In genomic region chr13:112722433-112723250, GRCh38 we compare ENCODE assay signal across 8 cellular contexts. TPM values are rescaled to one million over a fixed set of nuclear protein-coding genes. Genes with fewer than 3 reads are reported as not detected.
A peak's percentile ranks its signal among the peaks of the same experiment; 100 is the strongest.
DNase-seq lines count a peak whose midpoint lies in the region; ATAC-seq and TF ChIP-seq lines count a peak whose summit lies in the region.

No MANE protein-coding gene starts in this region.

- BruUV-seq in Panc1 (replicated peaks; lab: Mats Ljungman, UMichigan) = TSS peak; percentile 51

- DNase-seq in EH (ENCODE audit: low read depth) = peak; percentile 90
- peak; percentile 28 for DNase-seq in Panc1 (ENCODE audit: low read depth, low spot score)
- peak; percentile 45 for DNase-seq in epithelial cell of proximal tubule (ENCODE audit: low read depth)
- no peak for DNase-seq in neuronal stem cell (ENCODE audit: low spot score)
- DNase-seq in NCI-H2107 (lab: John Stamatoyannopoulos, UW) = no peak
- DNase-seq in NCI-H524 treated with DMSO at 0.1 percent for 48 hours (lab: John Stamatoyannopoulos, UW) = no peak
- no peak for DNase-seq in colonic mucosa

- H3K14ac ChIP-seq in neuronal stem cell (ENCODE audit: low read length) = no peak overlapping the region

- H3K4me2 ChIP-seq in neuronal stem cell (ENCODE audit: insufficient read depth, low read length, poor library complexity, severe bottlenecking) = no peak overlapping the region

- in situ Hi-C loops in Panc1 (cut with HindIII; ENCODE audit: low pct_unique_long_range_greater_than_20kb, low sequenced_read_pairs) = no loop called here

- no peak overlapping the region for H2BK12ac ChIP-seq in neuronal stem cell (ENCODE audit: low read length)

- peak; percentile 83 for ATAC-seq in Panc1
- no peak for ATAC-seq in HG03196 (IDR thresholded peaks at IDR 0.05; ENCODE audit: unreplicated experiment)

- H3K27ac ChIP-seq in Panc1 (ENCODE audit: low read length) (peak overlapping the region; percentile 94), neuronal stem cell (replicated peaks; ENCODE audit: low read length) (no peak overlapping the region), colonic mucosa (no peak overlapping the region)

- no peak overlapping the region for H2BK5ac ChIP-seq in neuronal stem cell (ENCODE audit: low read length)

- TF ChIP-seq CTCF in Panc1 (IDR thresholded peaks at IDR 0.05) (no peak), epithelial cell of proximal tubule (conservative IDR thresholded peaks at IDR 0.05; ENCODE audit: low read depth, low read length) (no peak), colonic mucosa (IDR thresholded peaks at IDR 0.05) (no peak)

- POLR2A ChIA-PET in Panc1 (lab: Charles Lee) = no interaction called here

- H3K36me3 ChIP-seq in Panc1 (ENCODE audit: control insufficient read depth, insufficient read depth, low read length) (no peaks in the 10 kb centered on the region), neuronal stem cell (replicated peaks in 1 of 2; ENCODE audit: control insufficient read depth in 2 of 2, insufficient read depth in 2 of 2, low read length in 2 of 2) (no peaks in the 10 kb centered on the region), colonic mucosa (no peaks in the 10 kb centered on the region)

- peak overlapping the region; percentile 11 for H3K18ac ChIP-seq in neuronal stem cell (ENCODE audit: low read length)

- no peak overlapping the region for H3K23ac ChIP-seq in neuronal stem cell (ENCODE audit: low read depth, low read length, poor library complexity)

- H3K4me1 ChIP-seq in Panc1 (ENCODE audit: control insufficient read depth, insufficient read depth, low read length) = peaks cover 72% of the 10 kb centered on the region
- peaks cover 13 to 17% of the 10 kb centered on the region in 2 donors for H3K4me1 ChIP-seq in neuronal stem cell (ENCODE audit: control insufficient read depth in 2 of 2, insufficient read depth in 1 of 2, low read depth in 1 of 2, low read length in 2 of 2)
- H3K4me1 ChIP-seq in colonic mucosa = no peaks in the 10 kb centered on the region

- CTCF ChIA-PET in Panc1 (lab: Charles Lee) = no interaction called here

- no peaks in the 10 kb centered on the region for H3K27me3 ChIP-seq in Panc1 (ENCODE audit: control insufficient read depth, insufficient read depth, low read length)
- no peaks in the 10 kb centered on the region for H3K27me3 ChIP-seq in neuronal stem cell (ENCODE audit: control insufficient read depth in 3 of 3, insufficient read depth in 3 of 3, low read depth in 1 of 3, low read length in 3 of 3)
- H3K27me3 ChIP-seq in colonic mucosa = no peaks in the 10 kb centered on the region

- no peak overlapping the region for H3K4ac ChIP-seq in neuronal stem cell (ENCODE audit: low read length)

- H3K9ac ChIP-seq in neuronal stem cell (ENCODE audit: low read depth, low read length, poor library complexity) (no peak overlapping the region), colonic mucosa (ENCODE audit: low read depth in 2 of 2, low read length in 2 of 2) (no peak overlapping the region)

- no peak overlapping the region for H4K8ac ChIP-seq in neuronal stem cell (ENCODE audit: low read depth, low read length)

- H2AK5ac ChIP-seq in neuronal stem cell (ENCODE audit: low read depth, low read length) = no peak overlapping the region

- H2BK120ac ChIP-seq in neuronal stem cell (ENCODE audit: low read depth, low read length) = no peak overlapping the region

- H3K4me3 ChIP-seq in Panc1 (ENCODE audit: low read depth in 2 of 2, low read length in 2 of 2) (peak overlapping the region in 1 of 2 experiments; percentile 38; a peak in 2 of 4 replicates), epithelial cell of proximal tubule (ENCODE audit: low read depth, low read length) (no peak overlapping the region), neuronal stem cell (ENCODE audit: low read length in 2 of 2) (no peak overlapping the region), colonic mucosa (no peak overlapping the region)

- no peak overlapping the region for H2BK15ac ChIP-seq in neuronal stem cell (ENCODE audit: low read length)

- no CpG with 5 or more reads among the region's 19 CpGs for WGBS in neuronal stem cell (ENCODE audit: extremely low coverage in 2 of 2, insufficient read length in 2 of 2, insufficient replicate concordance in 1 of 2), 2 donors

- H3K9me3 ChIP-seq in Panc1 (ENCODE audit: control insufficient read depth, insufficient read depth, low read depth, low read length) (no peaks in the 10 kb centered on the region), neuronal stem cell (replicated peaks in 1 of 2; ENCODE audit: control insufficient read depth in 2 of 2, insufficient read depth in 1 of 2, low read depth in 1 of 2, low read length in 2 of 2) (peaks cover 0 to 2% of the 10 kb centered on the region in 2 donors), colonic mucosa (no peaks in the 10 kb centered on the region)

- no peak overlapping the region for H4K91ac ChIP-seq in neuronal stem cell (ENCODE audit: low read depth, low read length, poor library complexity)

- no peak overlapping the region for H2AFZ ChIP-seq in neuronal stem cell (ENCODE audit: low read length)

- intact Hi-C loops in Panc1 (cut with micrococcal nuclease; ENCODE audit: unreplicated experiment) (no loop called here), colonic mucosa (cut with DNase I) (no loop called here)

- H3K79me1 ChIP-seq in neuronal stem cell (ENCODE audit: low read depth, low read length) = peaks cover 21% of the 10 kb centered on the region

RNA-seq across cellular contexts. Expression of gene ATP11A, which starts 32.8 kb away (rescaled TPM):
- total RNA-seq in Panc1 (2021; ENCODE audit: unreplicated experiment) (85.8 TPM), epithelial cell of proximal tubule (19.4 and 27.2 TPM in 2 replicates), colonic mucosa (10 to 100 TPM; 15.8 to 19.6 TPM)
- 63.9 TPM for polyA plus RNA-seq in Panc1 (2012; ENCODE audit: insufficient read length)
- 22.9 TPM for polyA plus RNA-seq in neuronal stem cell (2013, experiment 1 of 2)
- 23.4 TPM for polyA plus RNA-seq in neuronal stem cell (2013, experiment 2 of 2)

Comparison
In these comparisons a context has a peak if more than half of its experiments do, and no peak if none do; other contexts are left out.
1. DNase-seq: peak in EH (single experiment), Panc1 (single experiment) and epithelial cell of proximal tubule (single experiment); none in neuronal stem cell (single experiment), NCI-H2107 (single experiment), NCI-H524 treated with DMSO at 0.1 percent for 48 hours (single experiment) and colonic mucosa (single experiment).